22 cellular contexts compared by ENCODE assay signal in the genomic region with DNA sequence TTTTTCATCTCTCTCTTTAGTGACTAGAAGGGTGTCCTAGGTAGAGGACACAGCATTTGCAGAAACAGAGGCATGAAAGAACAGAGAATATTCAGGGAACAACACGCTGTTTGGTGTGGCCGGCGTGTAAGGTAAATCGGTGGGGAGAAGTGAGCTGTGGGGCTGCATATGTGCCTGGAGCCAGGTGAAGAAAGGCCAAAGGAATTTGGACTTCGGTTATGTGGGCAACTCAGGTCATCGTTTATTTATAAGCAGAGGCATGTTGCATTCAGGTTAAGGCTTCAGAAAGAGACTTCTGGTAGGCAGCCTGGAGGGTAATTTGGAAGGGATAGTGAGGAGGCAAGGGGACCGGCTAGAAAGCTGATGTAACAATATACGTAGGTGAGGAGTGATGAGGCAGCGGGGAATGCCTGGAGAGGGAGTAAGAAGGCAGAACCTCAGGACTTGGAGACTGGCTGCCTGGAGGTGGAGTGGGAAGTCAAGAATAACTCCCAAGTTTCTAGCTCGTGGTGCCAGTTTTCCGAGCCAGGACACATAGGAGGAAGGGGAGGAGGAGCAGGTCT.
DNase-seq lines count a peak whose midpoint lies in the region; ATAC-seq and TF ChIP-seq lines count a peak whose summit lies in the region.
"Had no signal": no experiment of that assay in that cellular context is flagged by ENCODE, and none has a peak within 500 bp of the region (broad histone marks: within the 10 kb centered on the region; RNA-seq: fewer than 3 reads in every experiment).

No MANE protein-coding gene starts in this region.

- no peaks in the 10 kb centered on the region for H3K36me3 Mint-ChIP-seq in CD8-positive, alpha-beta T cell
- H3K36me3 Mint-ChIP-seq in endodermal cell (ENCODE audit: low read depth) (no peaks in the 10 kb centered on the region), neural progenitor cell (no peaks in the 10 kb centered on the region)
- H3K36me3 Mint-ChIP-seq: CD14-positive monocyte had no signal

- CTCF ChIA-PET in CD8-positive, alpha-beta T cell (lab: Charles Lee), result interaction anchor here (1.4 kb wide), 1 partner anchor 44 kb away, joined by 4 read pairs; no protein-coding TSS in a partner anchor
- CTCF ChIA-PET in IMR-90 (lab: Yijun Ruan, JAX), result no interaction called here

- TF ChIP-seq POLR2A in IMR-90 (IDR thresholded peaks at IDR 0.05; ENCODE audit: low read depth, low read length), result no peak

- no peak overlapping the region for H2AK5ac ChIP-seq in IMR-90 (ENCODE audit: low read depth, low read length)

- H3K9me1 ChIP-seq in IMR-90 (ENCODE audit: insufficient read depth, low read length), result no peaks in the 10 kb centered on the region

- no peak for ATAC-seq in CD8-positive, alpha-beta T cell
- ATAC-seq in IMR-90 (ENCODE audit: low read depth), result no peak
- no peak for ATAC-seq in HG03469 (IDR thresholded peaks at IDR 0.05; ENCODE audit: unreplicated experiment)
- ATAC-seq: activated T-cell treated with anti-CD3 and anti-CD28 coated beads, Interleukin-2, amount 50 U/mL, for 4 hours had no signal

- no peak overlapping the region for H3K18ac ChIP-seq in IMR-90 (ENCODE audit: low read depth, low read length)

- no peak overlapping the region for H2AK9ac ChIP-seq in IMR-90 (replicated peaks; ENCODE audit: low read depth, low read length, poor library complexity)

- in situ Hi-C loops in IMR-90 (cut with MboI; ENCODE audit: low sequenced_read_pairs), result loop anchor here (10.0 to 25.0 kb wide), 2 partner anchors 359 to 622 kb away; no protein-coding TSS in a partner anchor

- no peaks in the 10 kb centered on the region for H3K27me3 Mint-ChIP-seq in CD8-positive, alpha-beta T cell (ENCODE audit: low read depth)
- H3K27me3 Mint-ChIP-seq in endodermal cell (ENCODE audit: insufficient read depth), result peaks cover 12% of the 10 kb centered on the region
- H3K27me3 Mint-ChIP-seq in neural progenitor cell (ENCODE audit: insufficient read depth, low read depth), result peaks cover 10% of the 10 kb centered on the region

- no peaks in the 10 kb centered on the region for H3K9me3 Mint-ChIP-seq in CD8-positive, alpha-beta T cell
- H3K9me3 Mint-ChIP-seq in endodermal cell (no peaks in the 10 kb centered on the region), neural progenitor cell (peaks cover 4% of the 10 kb centered on the region)
- H3K9me3 Mint-ChIP-seq: activated T-cell treated with anti-CD3 and anti-CD28 coated beads, Interleukin-2, amount 50 U/mL, for 4 hours had no signal

- H4K8ac ChIP-seq in IMR-90 (ENCODE audit: low read depth in 2 of 2, low read length in 2 of 2), result no peak overlapping the region

- peaks cover 11% of the 10 kb centered on the region for H3F3A ChIP-seq in neural progenitor cell (ENCODE audit: low read depth)

- no peak overlapping the region for H2BK15ac ChIP-seq in IMR-90 (ENCODE audit: low read depth, low read length)

- peaks cover 51% of the 10 kb centered on the region for H3K4me1 ChIP-seq in CD8-positive, alpha-beta T cell (ENCODE audit: insufficient read depth, low read length)
- peaks cover 19% of the 10 kb centered on the region for H3K4me1 ChIP-seq in IMR-90 (ENCODE audit: control insufficient read depth, insufficient read depth, low read length)
- H3K4me1 ChIP-seq in endodermal cell (ENCODE audit: control insufficient read depth, insufficient read depth, low read length), result peaks cover 10% of the 10 kb centered on the region
- peaks cover 34% of the 10 kb centered on the region for H3K4me1 ChIP-seq in neural progenitor cell

- H3K27ac ChIP-seq in CD8-positive, alpha-beta T cell (ENCODE audit: low read depth, low read length), result no peak overlapping the region
- H3K27ac ChIP-seq in IMR-90 (ENCODE audit: insufficient read depth, low read length), result no peak overlapping the region
- no peak overlapping the region for H3K27ac ChIP-seq in endodermal cell (ENCODE audit: low read depth, low read length)
- no peak overlapping the region for H3K27ac ChIP-seq in neural progenitor cell
- H3K27ac ChIP-seq: cardiac muscle cell, GM23248, right lobe of liver, SK-N-MC had no signal

- H3K14ac ChIP-seq in IMR-90 (replicated peaks; ENCODE audit: low read depth, low read length), result no peak overlapping the region

- H3K4me2 ChIP-seq in IMR-90 (ENCODE audit: low read depth, low read length) (no peak overlapping the region), neural progenitor cell (no peak overlapping the region)

- no peak overlapping the region for H3K4me3 Mint-ChIP-seq in CD8-positive, alpha-beta T cell
- no peak overlapping the region for H3K4me3 Mint-ChIP-seq in endodermal cell
- H3K4me3 Mint-ChIP-seq in neural progenitor cell, result no peak overlapping the region
- H3K4me3 Mint-ChIP-seq: activated T-cell treated with anti-CD3 and anti-CD28 coated beads, Interleukin-2, amount 50 U/mL, for 4 hours; CD14-positive monocyte had no signal

- peaks cover 66% of the 10 kb centered on the region for H3K4me1 Mint-ChIP-seq in CD8-positive, alpha-beta T cell (ENCODE audit: low read depth)
- H3K4me1 Mint-ChIP-seq in endodermal cell, result peaks cover 48% of the 10 kb centered on the region
- H3K4me1 Mint-ChIP-seq in neural progenitor cell, result peaks cover 67% of the 10 kb centered on the region

- dilution Hi-C loops in IMR-90 (cut with HindIII; ENCODE audit: low sequenced_read_pairs, unreplicated experiment), result no loop called here

- H4K20me1 ChIP-seq in IMR-90 (ENCODE audit: insufficient read depth, low read length) (no peaks in the 10 kb centered on the region), neural progenitor cell (ENCODE audit: low read depth) (no peaks in the 10 kb centered on the region)

- H3K79me2 ChIP-seq in neural progenitor cell (ENCODE audit: low read depth), result no peaks in the 10 kb centered on the region

- H2BK5ac ChIP-seq in IMR-90 (ENCODE audit: low read depth, low read length, poor library complexity, severe bottlenecking), result no peak overlapping the region

- H3K56ac ChIP-seq in IMR-90 (ENCODE audit: extremely low read depth, insufficient read depth, low read length), result no peak overlapping the region

- POLR2A ChIA-PET in CD8-positive, alpha-beta T cell (lab: Charles Lee), result no interaction called here
- POLR2A ChIA-PET in IMR-90 (lab: Charles Lee; ENCODE audit: unreplicated experiment), result interaction anchor here (0.7 kb wide), 1 partner anchor 51 kb away, joined by 8 read pairs; no protein-coding TSS in a partner anchor

- H3K27me3 ChIP-seq in CD8-positive, alpha-beta T cell (ENCODE audit: insufficient read depth, low read length), result no peaks in the 10 kb centered on the region
- peaks cover 10% of the 10 kb centered on the region for H3K27me3 ChIP-seq in IMR-90 (ENCODE audit: control insufficient read depth, insufficient read depth, low read length)
- no peaks in the 10 kb centered on the region for H3K27me3 ChIP-seq in endodermal cell (ENCODE audit: control insufficient read depth, insufficient read depth, low read length, poor library complexity, severe bottlenecking)
- H3K27me3 ChIP-seq in neural progenitor cell, result peaks cover 18% of the 10 kb centered on the region
- H3K27me3 ChIP-seq: cardiac muscle cell, right lobe of liver had no signal

- no peak overlapping the region for H2BK120ac ChIP-seq in IMR-90 (ENCODE audit: low read depth, low read length)

- H3K27ac Mint-ChIP-seq in CD8-positive, alpha-beta T cell, result peak overlapping the region; percentile 18
- peak overlapping the region; percentile 2 for H3K27ac Mint-ChIP-seq in endodermal cell
- peak overlapping the region; percentile 61 for H3K27ac Mint-ChIP-seq in neural progenitor cell

- no peak overlapping the region for H3K4ac ChIP-seq in IMR-90 (ENCODE audit: low read depth, low read length)

- no peaks in the 10 kb centered on the region for H3K9me3 ChIP-seq in CD8-positive, alpha-beta T cell (ENCODE audit: low read length)
- H3K9me3 ChIP-seq in IMR-90 (ENCODE audit: control insufficient read depth, insufficient read depth, low read length) (no peaks in the 10 kb centered on the region), endodermal cell (ENCODE audit: control insufficient read depth, low read length) (no peaks in the 10 kb centered on the region), neural progenitor cell (ENCODE audit: low read depth) (no peaks in the 10 kb centered on the region)
- H3K9me3 ChIP-seq: right lobe of liver had no signal

- no peaks in the 10 kb centered on the region for H3K36me3 ChIP-seq in CD8-positive, alpha-beta T cell (ENCODE audit: insufficient read depth, low read length)
- H3K36me3 ChIP-seq in IMR-90 (ENCODE audit: control insufficient read depth, insufficient read depth, low read length), result no peaks in the 10 kb centered on the region
- no peaks in the 10 kb centered on the region for H3K36me3 ChIP-seq in endodermal cell (ENCODE audit: control insufficient read depth, insufficient read depth, low read length)
- H3K36me3 ChIP-seq in neural progenitor cell, result no peaks in the 10 kb centered on the region
- H3K36me3 ChIP-seq: cardiac muscle cell, right lobe of liver had no signal

- no peak overlapping the region for H3K4me3 ChIP-seq in CD8-positive, alpha-beta T cell (ENCODE audit: low read depth, low read length)
- H3K4me3 ChIP-seq in IMR-90 (ENCODE audit: insufficient read depth, low read depth, low read length), result no peak overlapping the region
- H3K4me3 ChIP-seq in endodermal cell (ENCODE audit: low read length), result no peak overlapping the region
- H3K4me3 ChIP-seq in neural progenitor cell, result no peak overlapping the region
- H3K4me3 ChIP-seq: cardiac muscle cell, GM23248, right lobe of liver, SK-N-MC had no signal

- no peak for DNase-seq in CD8-positive, alpha-beta T cell
- DNase-seq in IMR-90 (no peak), endodermal cell (no peak), neural progenitor cell (ENCODE audit: low spot score) (no peak), NCI-H510A (lab: John Stamatoyannopoulos, UW) (no peak), NCI-H146 treated with DMSO at 0.1 percent for 48 hours (lab: John Stamatoyannopoulos, UW; ENCODE audit: unreplicated experiment) (no peak)
- DNase-seq: activated naive CD4-positive, alpha-beta T cell; activated T-cell treated with anti-CD3 and anti-CD28 coated beads, Interleukin-2, amount 50 U/mL, for 4 hours; amygdala; GM23248; NCI-H1092; NCI-H1930; NCI-H226; NCI-H748 treated with DMSO at 0.1 percent for 48 hours; right lobe of liver; stimulated activated CD4-positive, alpha-beta T cell treated with anti-CD3 and anti-CD28 coated beads, Interleukin-4, amount 100 ng/mL, for 4 hours; stimulated activated naive CD4-positive, alpha-beta T cell; T-helper 2 cell had no signal

- intact Hi-C loops in CD8-positive, alpha-beta T cell (cut with DNase I, micrococcal nuclease), result no loop called here
- intact Hi-C loops in IMR-90 (cut with micrococcal nuclease), result no loop called here

- no peaks in the 10 kb centered on the region for H3K79me1 ChIP-seq in IMR-90 (ENCODE audit: low read depth in 1 of 2, low read length in 2 of 2)

- H2BK20ac ChIP-seq in IMR-90 (ENCODE audit: low read depth, low read length), result no peak overlapping the region

- no peak overlapping the region for H4K91ac ChIP-seq in IMR-90 (ENCODE audit: insufficient read depth, low read depth, low read length)

- 88% methylated on average over 10 of the region's 11 CpGs; no CpG with 5 or more reads in 1 of the 2 experiments for WGBS in IMR-90 (ENCODE audit: extremely low coverage in 2 of 2, insufficient read length in 1 of 2), 2 experiments
- WGBS in endodermal cell (ENCODE audit: insufficient coverage in 1 of 2, insufficient read length in 1 of 2), 2 experiments, result 92% methylated on average over 11 of the region's 11 CpGs

- no peak for TF ChIP-seq CTCF in CD8-positive, alpha-beta T cell (IDR thresholded peaks at IDR 0.05)
- no peak for TF ChIP-seq CTCF in IMR-90 (conservative IDR thresholded peaks at IDR 0.05; ENCODE audit: low read depth, low read length)
- TF ChIP-seq CTCF in endodermal cell (conservative IDR thresholded peaks at IDR 0.05), result no peak
- no peak for TF ChIP-seq CTCF in neural progenitor cell (IDR thresholded peaks at IDR 0.05)

- no peak overlapping the region for H3K23ac ChIP-seq in IMR-90 (ENCODE audit: low read depth, low read length)

- H3K9ac ChIP-seq in IMR-90 (ENCODE audit: low read depth, low read length), result no peak overlapping the region
- H3K9ac ChIP-seq in endodermal cell (ENCODE audit: extremely low read depth, low read length, poor library complexity, severe bottlenecking), result no peak overlapping the region
- no peak overlapping the region for H3K9ac ChIP-seq in neural progenitor cell
- H3K9ac ChIP-seq: GM23248 had no signal

- TF ChIP-seq RAD21 in IMR-90 (IDR thresholded peaks at IDR 0.05; ENCODE audit: low read length), result no peak

- H2AFZ ChIP-seq in IMR-90 (replicated peaks; ENCODE audit: low read length, poor library complexity), result peak overlapping the region; percentile 14
- H2AFZ ChIP-seq in neural progenitor cell (replicated peaks), result peak overlapping the region; percentile 18
- H2AFZ ChIP-seq: GM23248 had no signal

- no peak overlapping the region for H4K5ac ChIP-seq in IMR-90 (ENCODE audit: low read depth, low read length)

- BruUV-seq in IMR-90 (replicated peaks; lab: Mats Ljungman, UMichigan), result no TSS peak

Comparison
In these comparisons a context has a peak if more than half of its experiments do, and no peak if none do; other contexts are left out.
1. H3K27ac Mint-ChIP-seq: peak in every context shown above with its lines; median percentile 61 in neural progenitor cell; 18 in CD8-positive, alpha-beta T cell; 2 in endodermal cell.